In the genomic region with DNA sequence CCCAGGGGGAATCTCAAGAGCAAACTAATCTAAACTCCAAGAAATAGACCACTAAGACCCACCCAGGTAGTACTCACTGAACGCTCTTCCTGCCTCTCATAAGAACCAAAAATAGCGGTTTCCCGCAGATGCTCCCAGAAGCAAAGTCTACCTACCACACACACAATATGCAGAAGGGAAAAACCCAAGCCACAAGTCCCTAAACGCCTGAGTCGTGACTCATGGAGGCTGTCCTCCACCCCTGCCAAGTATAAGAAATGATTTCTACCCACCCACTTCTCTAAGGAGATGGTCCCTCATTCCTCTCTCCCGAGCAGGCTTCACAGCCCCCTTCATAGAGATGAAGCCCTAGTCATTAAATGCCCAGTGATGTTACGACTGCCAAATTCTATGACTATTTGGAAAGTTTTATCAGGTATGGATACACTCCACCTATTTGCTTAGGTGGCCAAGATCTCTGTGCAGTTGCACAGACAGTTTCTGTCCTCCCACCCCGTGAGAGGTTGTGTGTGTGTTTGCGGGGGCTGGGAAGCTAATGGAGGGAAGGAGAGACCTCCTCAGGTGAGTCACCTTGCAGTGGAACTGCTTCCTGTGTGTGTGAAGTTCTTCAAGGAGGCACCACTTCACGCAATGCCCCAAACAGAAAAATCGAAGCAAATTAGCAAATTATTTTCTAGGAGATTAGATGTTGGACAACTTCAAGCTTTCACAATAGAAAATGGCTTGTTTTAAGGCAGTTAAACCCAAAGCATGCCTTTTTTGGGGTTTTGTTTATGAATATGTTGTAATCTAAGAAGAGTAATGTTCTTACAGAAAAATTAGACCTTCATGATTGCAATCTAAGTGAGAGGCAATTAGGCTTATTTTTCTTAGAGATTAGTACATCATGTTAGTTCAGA, we compare ENCODE assay signal across 8 cellular contexts.
DNase-seq lines count a peak whose midpoint lies in the region; ATAC-seq and TF ChIP-seq lines count a peak whose summit lies in the region.

No MANE protein-coding gene starts in this region.

- peak; percentile 41 for DNase-seq in GDM1 (lab: John Stamatoyannopoulos, UW)
- DNase-seq in NT2/D1 (ENCODE audit: low read depth, low spot score), result no peak
- DNase-seq in activated effector memory CD4-positive, alpha-beta T cell treated with Interleukin-2 at 50 U/mL for 16 hours, result peak; percentile 33
- DNase-seq in glomerular visceral epithelial cell (ENCODE audit: extremely low spot score), result peak; percentile 99
- DNase-seq in testis, result no peak

- H3K36me3 ChIP-seq in NT2/D1 (ENCODE audit: insufficient read depth, insufficient read length, low read length) (no peaks in the 10 kb centered on the region), skeletal muscle satellite cell (ENCODE audit: insufficient read depth, low read length) (no peaks in the 10 kb centered on the region), testis (ENCODE audit: low read depth, missing control alignments) (no peaks in the 10 kb centered on the region)

- H3K4me1 ChIP-seq in NT2/D1 (ENCODE audit: insufficient read depth, insufficient read length), result peaks cover 3% of the 10 kb centered on the region
- peaks cover 45% of the 10 kb centered on the region for H3K4me1 ChIP-seq in skeletal muscle satellite cell (ENCODE audit: control insufficient read depth, insufficient read depth, low read length)
- peaks cover 4% of the 10 kb centered on the region for H3K4me1 ChIP-seq in testis

- H3K4me3 ChIP-seq in NT2/D1 (ENCODE audit: insufficient read length, low read depth) (no peak overlapping the region), skeletal muscle satellite cell (ENCODE audit: low read length) (peak overlapping the region; percentile 58), testis (no peak overlapping the region)

- H3K9ac ChIP-seq in NT2/D1 (ENCODE audit: insufficient read length, low read depth), result peak overlapping the region; percentile 81
- peak overlapping the region; percentile 94 for H3K9ac ChIP-seq in skeletal muscle satellite cell (ENCODE audit: low read depth, low read length)

- no peaks in the 10 kb centered on the region for H3K27me3 ChIP-seq in NT2/D1 (ENCODE audit: insufficient read depth, insufficient read length)
- no peaks in the 10 kb centered on the region for H3K27me3 ChIP-seq in skeletal muscle satellite cell (ENCODE audit: control insufficient read depth, insufficient read depth, low read length)
- H3K27me3 ChIP-seq in testis, result no peaks in the 10 kb centered on the region

- H3K4me2 ChIP-seq in skeletal muscle satellite cell (ENCODE audit: low read length), result peak overlapping the region; percentile 77

- no peak for TF ChIP-seq CTCF in testis (IDR thresholded peaks at IDR 0.05)

- H3K27ac ChIP-seq in testis, result peak overlapping the region in 1 of 2 donors; percentile 55

- intact Hi-C loops in testis (cut with DNase I; ENCODE audit: low total_unique reads), result no loop called here

- H3K9me3 ChIP-seq in NT2/D1 (ENCODE audit: insufficient read depth, low read length) (no peaks in the 10 kb centered on the region), skeletal muscle satellite cell (replicated peaks; ENCODE audit: low read length) (no peaks in the 10 kb centered on the region), testis (no peaks in the 10 kb centered on the region)

- 55 to 79% methylated on average over 9 to 11 of the region's 11 CpGs for WGBS in testis, 2 donors

- TF ChIP-seq POLR2A in testis (IDR thresholded peaks at IDR 0.05), result no peak

- ATAC-seq in GM21737 (IDR thresholded peaks at IDR 0.05; ENCODE audit: unreplicated experiment) (no peak), HG03469 (IDR thresholded peaks at IDR 0.05; ENCODE audit: unreplicated experiment) (no peak)

Comparison
In these comparisons a context has a peak if more than half of its experiments do, and no peak if none do; other contexts are left out.
1. DNase-seq: peak in GDM1 (single experiment), activated effector memory CD4-positive, alpha-beta T cell treated with Interleukin-2 at 50 U/mL for 16 hours (single experiment) and glomerular visceral epithelial cell (single experiment); none in NT2/D1 (single experiment) and testis (single experiment).